Comparison of ENCODE assay signal across 1 cellular context in the genomic region with DNA sequence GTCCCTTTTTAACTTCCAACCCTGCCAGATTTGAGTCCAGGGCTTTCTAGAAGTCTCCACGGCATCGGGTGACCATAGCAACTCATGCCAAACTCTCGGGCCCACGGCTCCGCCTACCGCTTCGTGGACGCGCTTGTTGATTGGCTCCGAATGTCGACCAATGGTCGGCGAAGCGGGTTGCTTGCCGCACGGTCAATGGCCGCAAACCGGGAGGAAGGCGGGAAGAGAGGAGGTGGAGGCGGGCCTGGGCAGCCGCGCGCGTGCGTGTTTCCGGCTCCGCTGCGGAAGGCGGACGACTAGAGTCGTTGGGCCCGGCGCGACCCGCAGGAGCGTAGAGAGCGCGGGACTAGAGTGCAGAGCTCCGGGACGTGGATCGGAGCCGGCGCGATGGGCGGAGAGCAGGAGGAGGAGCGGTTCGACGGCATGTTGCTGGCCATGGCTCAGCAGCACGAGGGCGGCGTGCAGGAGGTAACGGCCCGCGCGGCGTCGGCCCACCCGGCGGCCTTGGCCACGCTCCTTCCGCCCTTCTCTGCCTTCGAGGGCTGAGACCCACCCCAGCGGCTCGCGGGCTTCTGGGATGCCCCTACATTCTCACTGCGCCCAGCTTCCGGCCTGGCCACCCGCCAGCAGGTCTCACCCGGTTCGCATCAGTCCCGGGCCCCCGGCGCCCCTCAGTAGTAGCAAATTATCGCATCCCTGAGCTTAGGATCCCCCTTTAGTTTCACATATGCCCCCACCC.
TF ChIP-seq lines count a peak whose summit lies in the region.

A gene (plus strand): TSS at position 282 of the 739 bp plus-strand sequence. CDS start 106 bp downstream, at position 388.

TF ChIP-seq in K562, 482 proteins besides CTCF, POLR2A, EP300 and RAD21 (continued from another document and continues in another):
- TF ChIP-seq PCBP2 (IDR thresholded peaks at IDR 0.05; ENCODE audit: low read depth, low read length, poor library complexity, severe bottlenecking) (no peak), KDM1A (IDR thresholded peaks at IDR 0.05) (no peak), TCF3 (CRISPR knock-in tag; IDR thresholded peaks at IDR 0.05) (0 out of 2 replicates have a peak, but pooled peaks have one; percentile 31), ASH1L (IDR thresholded peaks at IDR 0.05; ENCODE audit: borderline replicate concordance, low read depth, partially characterized antibody) (peak; percentile 70), ZC3H8 (IDR thresholded peaks at IDR 0.05) (no peak), FOXA3 (CRISPR knock-in tag; conservative IDR thresholded peaks at IDR 0.05 in 1 of 2, IDR thresholded peaks at IDR 0.05 in 1 of 2) (peak in 1 of 2 experiments; percentile 38; a peak in 1 of 4 replicates), GTF2E2 (tag; IDR thresholded peaks at IDR 0.05) (no peak), CHD1 (IDR thresholded peaks at IDR 0.05; ENCODE audit: low read length) (peak; percentile 56), KLF1 (tag; IDR thresholded peaks at IDR 0.05) (peak; percentile 66; the same call in 1 of the 2 replicates), SMARCA4 (IDR thresholded peaks at IDR 0.05) (no peak), SMAD3 (CRISPR knock-in tag; conservative IDR thresholded peaks at IDR 0.05) (no peak), SETDB1 (IDR thresholded peaks at IDR 0.05; ENCODE audit: low read length) (no peak), JUND (IDR thresholded peaks at IDR 0.05; ENCODE audit: borderline replicate concordance, low read depth, low read length) (0 out of 2 replicates have a peak, but pooled peaks have one; percentile 47), JUND (tag; IDR thresholded peaks at IDR 0.05; ENCODE audit: borderline replicate concordance, low read depth, low read length) (0 out of 3 replicates have a peak, but pooled peaks have one; percentile 14), TOE1 (IDR thresholded peaks at IDR 0.05; ENCODE audit: borderline replicate concordance) (peak; percentile 24; the same call in 1 of the 2 replicates), TOE1 (CRISPR knock-in tag; IDR thresholded peaks at IDR 0.05; ENCODE audit: borderline replicate concordance, low read depth) (no peak; the same call in 1 of the 2 replicates), TEAD1 (CRISPR knock-in tag; IDR thresholded peaks at IDR 0.05) (peak in 1 of 2 experiments; percentile 17; a peak in 2 of 4 replicates), CSDE1 (IDR thresholded peaks at IDR 0.05) (no peak; a peak in 1 of 4 replicates), RBM14 (IDR thresholded peaks at IDR 0.05; ENCODE audit: borderline replicate concordance, insufficient read depth, low read depth, low read length) (no peak), TEAD4 (IDR thresholded peaks at IDR 0.05; ENCODE audit: low read length) (no peak), TEAD4 (CRISPR knock-in tag; IDR thresholded peaks at IDR 0.05; ENCODE audit: borderline replicate concordance) (peak; percentile 87; the same call in 1 of the 2 replicates), FOXM1 (IDR thresholded peaks at IDR 0.05; ENCODE audit: low read depth) (no peak), FOXM1 (CRISPR knock-in tag; IDR thresholded peaks at IDR 0.05; ENCODE audit: low read depth) (peak; percentile 93; the same call in 1 of the 2 replicates), NR2C1 (IDR thresholded peaks at IDR 0.05) (no peak), NR2C1 (tag; IDR thresholded peaks at IDR 0.05) (no peak), ATF1 (CRISPR knock-in tag; IDR thresholded peaks at IDR 0.05) (no peak; the same call in 1 of the 2 replicates), ATF1 (tag; IDR thresholded peaks at IDR 0.05) (peak; percentile 97), ADNP (tag; IDR thresholded peaks at IDR 0.05) (no peak), FOXK2 (conservative IDR thresholded peaks at IDR 0.05 in 1 of 2, IDR thresholded peaks at IDR 0.05 in 1 of 2; ENCODE audit: low read depth in 2 of 2) (peak; percentile 88 to 92; a peak in 3 of 4 replicates), NR2C2 (CRISPR knock-in tag; IDR thresholded peaks at IDR 0.05) (peak; percentile 72; the same call in 1 of the 2 replicates), NR2C2 (tag; IDR thresholded peaks at IDR 0.05) (peak; percentile 5; the same call in 1 of the 2 replicates), SIRT6 (IDR thresholded peaks at IDR 0.05; ENCODE audit: low read depth, low read length) (no peak), EGR1 (conservative IDR thresholded peaks at IDR 0.05) (no peak; the same call in 1 of the 2 replicates), DNMT1 (IDR thresholded peaks at IDR 0.05) (no peak), TCF7 (IDR thresholded peaks at IDR 0.05; ENCODE audit: borderline replicate concordance) (peak; percentile 80; the same call in 1 of the 2 replicates), NFIX (CRISPR knock-in tag; IDR thresholded peaks at IDR 0.05; ENCODE audit: low read depth) (no peak), POLR2AphosphoS5 (IDR thresholded peaks at IDR 0.05; ENCODE audit: control insufficient read depth, insufficient read depth, low read depth, low read length) (peak; percentile 89), ZSCAN29 (IDR thresholded peaks at IDR 0.05) (no peak), CAMTA2 (CRISPR knock-in tag; conservative IDR thresholded peaks at IDR 0.05) (0 out of 2 replicates have a peak, but pooled peaks have one; percentile 76), STAT5A (IDR thresholded peaks at IDR 0.05; ENCODE audit: borderline replicate concordance, low read length) (no peak), NCOA6 (IDR thresholded peaks at IDR 0.05) (no peak), ETV6 (IDR thresholded peaks at IDR 0.05; ENCODE audit: borderline replicate concordance in 1 of 2, low read depth in 2 of 2, low read length in 1 of 2) (no peak), ETV6 (CRISPR knock-in tag; IDR thresholded peaks at IDR 0.05; ENCODE audit: borderline replicate concordance) (no peak), EP400 (IDR thresholded peaks at IDR 0.05) (peak; percentile 96)
- TF ChIP-seq, protein P1, sequence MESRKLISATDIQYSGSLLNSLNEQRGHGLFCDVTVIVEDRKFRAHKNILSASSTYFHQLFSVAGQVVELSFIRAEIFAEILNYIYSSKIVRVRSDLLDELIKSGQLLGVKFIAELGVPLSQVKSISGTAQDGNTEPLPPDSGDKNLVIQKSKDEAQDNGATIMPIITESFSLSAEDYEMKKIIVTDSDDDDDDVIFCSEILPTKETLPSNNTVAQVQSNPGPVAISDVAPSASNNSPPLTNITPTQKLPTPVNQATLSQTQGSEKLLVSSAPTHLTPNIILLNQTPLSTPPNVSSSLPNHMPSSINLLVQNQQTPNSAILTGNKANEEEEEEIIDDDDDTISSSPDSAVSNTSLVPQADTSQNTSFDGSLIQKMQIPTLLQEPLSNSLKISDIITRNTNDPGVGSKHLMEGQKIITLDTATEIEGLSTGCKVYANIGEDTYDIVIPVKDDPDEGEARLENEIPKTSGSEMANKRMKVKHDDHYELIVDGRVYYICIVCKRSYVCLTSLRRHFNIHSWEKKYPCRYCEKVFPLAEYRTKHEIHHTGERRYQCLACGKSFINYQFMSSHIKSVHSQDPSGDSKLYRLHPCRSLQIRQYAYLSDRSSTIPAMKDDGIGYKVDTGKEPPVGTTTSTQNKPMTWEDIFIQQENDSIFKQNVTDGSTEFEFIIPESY (CRISPR knock-in tag; IDR thresholded peaks at IDR 0.05): no peak
- TF ChIP-seq, protein P2, sequence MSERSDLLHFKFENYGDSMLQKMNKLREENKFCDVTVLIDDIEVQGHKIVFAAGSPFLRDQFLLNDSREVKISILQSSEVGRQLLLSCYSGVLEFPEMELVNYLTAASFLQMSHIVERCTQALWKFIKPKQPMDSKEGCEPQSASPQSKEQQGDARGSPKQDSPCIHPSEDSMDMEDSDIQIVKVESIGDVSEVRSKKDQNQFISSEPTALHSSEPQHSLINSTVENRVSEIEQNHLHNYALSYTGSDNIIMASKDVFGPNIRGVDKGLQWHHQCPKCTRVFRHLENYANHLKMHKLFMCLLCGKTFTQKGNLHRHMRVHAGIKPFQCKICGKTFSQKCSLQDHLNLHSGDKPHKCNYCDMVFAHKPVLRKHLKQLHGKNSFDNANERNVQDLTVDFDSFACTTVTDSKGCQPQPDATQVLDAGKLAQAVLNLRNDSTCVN (CRISPR knock-in tag; IDR thresholded peaks at IDR 0.05): no peak
- TF ChIP-seq, protein P3, sequence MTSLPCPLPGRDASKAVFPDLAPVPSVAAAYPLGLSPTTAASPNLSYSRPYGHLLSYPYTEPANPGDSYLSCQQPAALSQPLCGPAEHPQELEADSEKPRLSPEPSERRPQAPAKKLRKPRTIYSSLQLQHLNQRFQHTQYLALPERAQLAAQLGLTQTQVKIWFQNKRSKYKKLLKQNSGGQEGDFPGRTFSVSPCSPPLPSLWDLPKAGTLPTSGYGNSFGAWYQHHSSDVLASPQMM (CRISPR knock-in tag; IDR thresholded peaks at IDR 0.05): no peak
- TF ChIP-seq, protein P4, sequence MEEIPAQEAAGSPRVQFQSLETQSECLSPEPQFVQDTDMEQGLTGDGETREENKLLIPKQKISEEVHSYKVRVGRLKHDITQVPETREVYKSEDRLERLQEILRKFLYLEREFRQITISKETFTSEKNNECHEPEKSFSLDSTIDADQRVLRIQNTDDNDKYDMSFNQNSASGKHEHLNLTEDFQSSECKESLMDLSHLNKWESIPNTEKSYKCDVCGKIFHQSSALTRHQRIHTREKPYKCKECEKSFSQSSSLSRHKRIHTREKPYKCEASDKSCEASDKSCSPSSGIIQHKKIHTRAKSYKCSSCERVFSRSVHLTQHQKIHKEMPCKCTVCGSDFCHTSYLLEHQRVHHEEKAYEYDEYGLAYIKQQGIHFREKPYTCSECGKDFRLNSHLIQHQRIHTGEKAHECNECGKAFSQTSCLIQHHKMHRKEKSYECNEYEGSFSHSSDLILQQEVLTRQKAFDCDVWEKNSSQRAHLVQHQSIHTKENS (CRISPR knock-in tag; IDR thresholded peaks at IDR 0.05): no peak
- TF ChIP-seq, protein P5, sequence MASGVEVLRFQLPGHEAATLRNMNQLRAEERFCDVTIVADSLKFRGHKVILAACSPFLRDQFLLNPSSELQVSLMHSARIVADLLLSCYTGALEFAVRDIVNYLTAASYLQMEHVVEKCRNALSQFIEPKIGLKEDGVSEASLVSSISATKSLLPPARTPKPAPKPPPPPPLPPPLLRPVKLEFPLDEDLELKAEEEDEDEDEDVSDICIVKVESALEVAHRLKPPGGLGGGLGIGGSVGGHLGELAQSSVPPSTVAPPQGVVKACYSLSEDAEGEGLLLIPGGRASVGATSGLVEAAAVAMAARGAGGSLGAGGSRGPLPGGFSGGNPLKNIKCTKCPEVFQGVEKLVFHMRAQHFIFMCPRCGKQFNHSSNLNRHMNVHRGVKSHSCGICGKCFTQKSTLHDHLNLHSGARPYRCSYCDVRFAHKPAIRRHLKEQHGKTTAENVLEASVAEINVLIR (CRISPR knock-in tag; IDR thresholded peaks at IDR 0.05): peak; percentile 57; the same call in 1 of the 2 replicates
- TF ChIP-seq, protein P6, sequence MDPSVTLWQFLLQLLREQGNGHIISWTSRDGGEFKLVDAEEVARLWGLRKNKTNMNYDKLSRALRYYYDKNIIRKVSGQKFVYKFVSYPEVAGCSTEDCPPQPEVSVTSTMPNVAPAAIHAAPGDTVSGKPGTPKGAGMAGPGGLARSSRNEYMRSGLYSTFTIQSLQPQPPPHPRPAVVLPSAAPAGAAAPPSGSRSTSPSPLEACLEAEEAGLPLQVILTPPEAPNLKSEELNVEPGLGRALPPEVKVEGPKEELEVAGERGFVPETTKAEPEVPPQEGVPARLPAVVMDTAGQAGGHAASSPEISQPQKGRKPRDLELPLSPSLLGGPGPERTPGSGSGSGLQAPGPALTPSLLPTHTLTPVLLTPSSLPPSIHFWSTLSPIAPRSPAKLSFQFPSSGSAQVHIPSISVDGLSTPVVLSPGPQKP (CRISPR knock-in tag; IDR thresholded peaks at IDR 0.05): no peak
- TF ChIP-seq, protein P7, sequence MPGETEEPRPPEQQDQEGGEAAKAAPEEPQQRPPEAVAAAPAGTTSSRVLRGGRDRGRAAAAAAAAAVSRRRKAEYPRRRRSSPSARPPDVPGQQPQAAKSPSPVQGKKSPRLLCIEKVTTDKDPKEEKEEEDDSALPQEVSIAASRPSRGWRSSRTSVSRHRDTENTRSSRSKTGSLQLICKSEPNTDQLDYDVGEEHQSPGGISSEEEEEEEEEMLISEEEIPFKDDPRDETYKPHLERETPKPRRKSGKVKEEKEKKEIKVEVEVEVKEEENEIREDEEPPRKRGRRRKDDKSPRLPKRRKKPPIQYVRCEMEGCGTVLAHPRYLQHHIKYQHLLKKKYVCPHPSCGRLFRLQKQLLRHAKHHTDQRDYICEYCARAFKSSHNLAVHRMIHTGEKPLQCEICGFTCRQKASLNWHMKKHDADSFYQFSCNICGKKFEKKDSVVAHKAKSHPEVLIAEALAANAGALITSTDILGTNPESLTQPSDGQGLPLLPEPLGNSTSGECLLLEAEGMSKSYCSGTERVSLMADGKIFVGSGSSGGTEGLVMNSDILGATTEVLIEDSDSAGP (CRISPR knock-in tag; IDR thresholded peaks at IDR 0.05): peak; percentile 11; the same call in 1 of the 2 replicates
- TF ChIP-seq, protein P8, sequence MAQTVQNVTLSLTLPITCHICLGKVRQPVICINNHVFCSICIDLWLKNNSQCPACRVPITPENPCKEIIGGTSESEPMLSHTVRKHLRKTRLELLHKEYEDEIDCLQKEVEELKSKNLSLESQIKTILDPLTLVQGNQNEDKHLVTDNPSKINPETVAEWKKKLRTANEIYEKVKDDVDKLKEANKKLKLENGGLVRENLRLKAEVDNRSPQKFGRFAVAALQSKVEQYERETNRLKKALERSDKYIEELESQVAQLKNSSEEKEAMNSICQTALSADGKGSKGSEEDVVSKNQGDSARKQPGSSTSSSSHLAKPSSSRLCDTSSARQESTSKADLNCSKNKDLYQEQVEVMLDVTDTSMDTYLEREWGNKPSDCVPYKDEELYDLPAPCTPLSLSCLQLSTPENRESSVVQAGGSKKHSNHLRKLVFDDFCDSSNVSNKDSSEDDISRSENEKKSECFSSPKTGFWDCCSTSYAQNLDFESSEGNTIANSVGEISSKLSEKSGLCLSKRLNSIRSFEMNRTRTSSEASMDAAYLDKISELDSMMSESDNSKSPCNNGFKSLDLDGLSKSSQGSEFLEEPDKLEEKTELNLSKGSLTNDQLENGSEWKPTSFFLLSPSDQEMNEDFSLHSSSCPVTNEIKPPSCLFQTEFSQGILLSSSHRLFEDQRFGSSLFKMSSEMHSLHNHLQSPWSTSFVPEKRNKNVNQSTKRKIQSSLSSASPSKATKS (CRISPR knock-in tag; IDR thresholded peaks at IDR 0.05): no peak
- TF ChIP-seq, protein P9, sequence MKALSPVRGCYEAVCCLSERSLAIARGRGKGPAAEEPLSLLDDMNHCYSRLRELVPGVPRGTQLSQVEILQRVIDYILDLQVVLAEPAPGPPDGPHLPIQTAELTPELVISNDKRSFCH (CRISPR knock-in tag; IDR thresholded peaks at IDR 0.05): no peak
- TF ChIP-seq, protein P9 (tag; IDR thresholded peaks at IDR 0.05): no peak
- TF ChIP-seq, protein P10, sequence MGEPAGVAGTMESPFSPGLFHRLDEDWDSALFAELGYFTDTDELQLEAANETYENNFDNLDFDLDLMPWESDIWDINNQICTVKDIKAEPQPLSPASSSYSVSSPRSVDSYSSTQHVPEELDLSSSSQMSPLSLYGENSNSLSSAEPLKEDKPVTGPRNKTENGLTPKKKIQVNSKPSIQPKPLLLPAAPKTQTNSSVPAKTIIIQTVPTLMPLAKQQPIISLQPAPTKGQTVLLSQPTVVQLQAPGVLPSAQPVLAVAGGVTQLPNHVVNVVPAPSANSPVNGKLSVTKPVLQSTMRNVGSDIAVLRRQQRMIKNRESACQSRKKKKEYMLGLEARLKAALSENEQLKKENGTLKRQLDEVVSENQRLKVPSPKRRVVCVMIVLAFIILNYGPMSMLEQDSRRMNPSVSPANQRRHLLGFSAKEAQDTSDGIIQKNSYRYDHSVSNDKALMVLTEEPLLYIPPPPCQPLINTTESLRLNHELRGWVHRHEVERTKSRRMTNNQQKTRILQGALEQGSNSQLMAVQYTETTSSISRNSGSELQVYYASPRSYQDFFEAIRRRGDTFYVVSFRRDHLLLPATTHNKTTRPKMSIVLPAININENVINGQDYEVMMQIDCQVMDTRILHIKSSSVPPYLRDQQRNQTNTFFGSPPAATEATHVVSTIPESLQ (CRISPR knock-in tag; IDR thresholded peaks at IDR 0.05): peak; percentile 89
